10 cellular contexts compared by ENCODE assay signal in the genomic region with DNA sequence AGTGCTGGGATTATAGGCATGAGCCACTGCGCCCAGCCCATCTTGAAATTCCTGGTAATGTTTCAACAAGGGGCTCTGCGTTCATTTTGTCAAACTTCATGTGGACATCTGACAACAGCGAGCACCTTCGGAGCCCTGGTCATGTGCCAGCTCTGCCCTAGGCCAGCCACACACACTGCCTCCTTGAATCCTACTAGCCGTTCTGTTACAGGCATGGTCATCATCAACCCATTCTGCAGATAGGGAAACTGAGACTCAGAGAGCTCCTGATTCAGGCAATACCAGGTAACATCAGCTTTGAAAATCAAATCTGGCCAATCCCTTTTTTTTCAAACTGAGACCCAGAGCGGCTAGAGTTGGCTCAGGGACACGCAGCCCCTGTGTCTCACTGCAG. TPM values are rescaled to one million over a fixed set of nuclear protein-coding genes. Genes with fewer than 3 reads are reported as not detected.
A peak's percentile ranks its signal among the peaks of the same experiment; 100 is the strongest.
DNase-seq lines count a peak whose midpoint lies in the region; ATAC-seq lines count a peak whose summit lies in the region.
"Had no signal": no experiment of that assay in that cellular context is flagged by ENCODE, and none has a peak within 500 bp of the region (broad histone marks: within the 10 kb centered on the region; RNA-seq: fewer than 3 reads in every experiment).

No MANE protein-coding gene starts in this region.

- peak overlapping the region; percentile 87 for H3K27ac Mint-ChIP-seq in stimulated activated naive CD8-positive, alpha-beta T cell treated with anti-CD3 and anti-CD28 coated beads, Interleukin-15, Interleukin-2, amounts not matched to agents 100 ng/mL and 50 ng/mL, for 24 hours
- peak overlapping the region; percentile 83 for H3K27ac Mint-ChIP-seq in activated CD4-positive, alpha-beta memory T cell treated with anti-CD3 and anti-CD28 coated beads for 36 hours

- intact Hi-C loops in activated CD4-positive, alpha-beta memory T cell treated with anti-CD3 and anti-CD28 coated beads for 36 hours (cut with micrococcal nuclease) = loop anchor here (2.0 kb wide), 1 partner anchor 34 kb away; no protein-coding TSS in a partner anchor
- intact Hi-C loops in left ventricle myocardium superior (cut with micrococcal nuclease) = loop anchor here (10.0 kb wide), 1 partner anchor 48 kb away; no protein-coding TSS in a partner anchor

- CTCF ChIA-PET in activated CD4-positive, alpha-beta memory T cell treated with anti-CD3 and anti-CD28 coated beads for 36 hours (lab: Charles Lee) = interaction anchor here (2.0 kb wide), 1 partner anchor 35 kb away, joined by 6 read pairs; no protein-coding TSS in a partner anchor

- no peaks in the 10 kb centered on the region for H3K9me3 Mint-ChIP-seq in stimulated activated naive CD8-positive, alpha-beta T cell treated with anti-CD3 and anti-CD28 coated beads, Interleukin-15, Interleukin-2, amounts not matched to agents 100 ng/mL and 50 ng/mL, for 24 hours
- no peaks in the 10 kb centered on the region for H3K9me3 Mint-ChIP-seq in activated CD4-positive, alpha-beta memory T cell treated with anti-CD3 and anti-CD28 coated beads for 36 hours

- no peaks in the 10 kb centered on the region for H3K36me3 Mint-ChIP-seq in stimulated activated naive CD8-positive, alpha-beta T cell treated with anti-CD3 and anti-CD28 coated beads, Interleukin-15, Interleukin-2, amounts not matched to agents 100 ng/mL and 50 ng/mL, for 24 hours (ENCODE audit: low read depth)
- H3K36me3 Mint-ChIP-seq in activated CD4-positive, alpha-beta memory T cell treated with anti-CD3 and anti-CD28 coated beads for 36 hours = no peaks in the 10 kb centered on the region

- H3K27me3 Mint-ChIP-seq in stimulated activated naive CD8-positive, alpha-beta T cell treated with anti-CD3 and anti-CD28 coated beads, Interleukin-15, Interleukin-2, amounts not matched to agents 100 ng/mL and 50 ng/mL, for 24 hours = no peaks in the 10 kb centered on the region
- H3K27me3 Mint-ChIP-seq in activated CD4-positive, alpha-beta memory T cell treated with anti-CD3 and anti-CD28 coated beads for 36 hours = no peaks in the 10 kb centered on the region

- no peak for DNase-seq in stimulated activated naive CD8-positive, alpha-beta T cell treated with anti-CD3 and anti-CD28 coated beads, Interleukin-15, Interleukin-2, amounts not matched to agents 100 U/mL and 50 U/mL, for 24 hours
- no peak for DNase-seq in activated CD4-positive, alpha-beta memory T cell treated with anti-CD3 and anti-CD28 coated beads for 36 hours
- DNase-seq in left ventricle myocardium superior (peak; percentile 31), COLO668 (lab: John Stamatoyannopoulos, UW; ENCODE audit: unreplicated experiment) (no peak), OCI-M1 (lab: John Stamatoyannopoulos, UW) (no peak)
- DNase-seq in activated effector memory CD4-positive, alpha-beta T cell treated with Interleukin-2 at 50 U/mL for 16 hours = no peak
- DNase-seq: cerebellar nuclear complex, NCI-H524 had no signal

- POLR2A ChIA-PET in activated CD4-positive, alpha-beta memory T cell treated with anti-CD3 and anti-CD28 coated beads for 36 hours (lab: Charles Lee) = interaction anchor here (2.0 to 3.1 kb wide), 2 partner anchors 34 to 42 kb away, joined by 6 to 17 read pairs; a partner anchor contains a TSS

- peak overlapping the region; percentile 13 for H3K4me3 Mint-ChIP-seq in stimulated activated naive CD8-positive, alpha-beta T cell treated with anti-CD3 and anti-CD28 coated beads, Interleukin-15, Interleukin-2, amounts not matched to agents 100 ng/mL and 50 ng/mL, for 24 hours
- peak overlapping the region; percentile 48 for H3K4me3 Mint-ChIP-seq in activated CD4-positive, alpha-beta memory T cell treated with anti-CD3 and anti-CD28 coated beads for 36 hours

- no peak for ATAC-seq in stimulated activated naive CD8-positive, alpha-beta T cell treated with anti-CD3 and anti-CD28 coated beads, Interleukin-15, Interleukin-2, amounts not matched to agents 100 U/mL and 50 U/mL, for 24 hours
- no peak for ATAC-seq in left ventricle myocardium superior
- ATAC-seq in HG03521 (IDR thresholded peaks at IDR 0.05; ENCODE audit: unreplicated experiment) = no peak

- peaks cover 71% of the 10 kb centered on the region for H3K4me1 Mint-ChIP-seq in stimulated activated naive CD8-positive, alpha-beta T cell treated with anti-CD3 and anti-CD28 coated beads, Interleukin-15, Interleukin-2, amounts not matched to agents 100 ng/mL and 50 ng/mL, for 24 hours (ENCODE audit: low read depth)
- peaks cover 55% of the 10 kb centered on the region for H3K4me1 Mint-ChIP-seq in activated CD4-positive, alpha-beta memory T cell treated with anti-CD3 and anti-CD28 coated beads for 36 hours (ENCODE audit: low read depth)

RNA-seq across cellular contexts. Expression of a gene that starts 41.3 kb away (rescaled TPM):
- 10 to 100 TPM; 73.4 to 77.3 TPM for total RNA-seq in activated CD4-positive, alpha-beta memory T cell treated with anti-CD3 and anti-CD28 coated beads for 36 hours
- 89.3 TPM for total RNA-seq in left ventricle myocardium superior
